11 cellular contexts compared by ENCODE assay signal in genomic region chr11:3159296-3160190, GRCh38. TPM values are rescaled to one million over a fixed set of nuclear protein-coding genes. Genes with fewer than 3 reads are reported as not detected.
A peak's percentile ranks its signal among the peaks of the same experiment; 100 is the strongest.
DNase-seq lines count a peak whose midpoint lies in the region; ATAC-seq and TF ChIP-seq lines count a peak whose summit lies in the region.
"Had no signal": no experiment of that assay in that cellular context is flagged by ENCODE, and none has a peak within 500 bp of the region (broad histone marks: within the 10 kb centered on the region; RNA-seq: fewer than 3 reads in every experiment).

No MANE protein-coding gene starts in this region.

- no peaks in the 10 kb centered on the region for H3K27me3 ChIP-seq in neural progenitor cell

- H3K9me3 Mint-ChIP-seq in activated naive CD8-positive, alpha-beta T cell treated with anti-CD3 and anti-CD28 coated beads, Interleukin-2, amount 10 ng/mL, durations not matched to agents 7 days and 5 days, result no peaks in the 10 kb centered on the region
- H3K9me3 Mint-ChIP-seq in activated naive CD8-positive, alpha-beta T cell treated with anti-CD3 and anti-CD28 coated beads, Interleukin-2, amount 50 U/mL, for 24 hours, result no peaks in the 10 kb centered on the region
- peaks cover 1% of the 10 kb centered on the region for H3K9me3 Mint-ChIP-seq in glutamatergic neuron (ENCODE audit: unreplicated experiment)
- H3K9me3 Mint-ChIP-seq in neural progenitor cell, result no peaks in the 10 kb centered on the region
- H3K9me3 Mint-ChIP-seq: CD4-positive, CD25-positive, alpha-beta regulatory T cell; stimulated activated naive CD8-positive, alpha-beta T cell treated with anti-CD3 and anti-CD28 coated beads, Interleukin-15, Interleukin-2, amounts not matched to agents 100 ng/mL and 50 ng/mL, for 24 hours had no signal

- H2AFZ ChIP-seq in neural progenitor cell (replicated peaks), result peak overlapping the region; percentile 55

- peak; percentile 24 for DNase-seq in activated naive CD8-positive, alpha-beta T cell treated with anti-CD3 and anti-CD28 coated beads, Interleukin-2, amount 10 ng/mL, durations not matched to agents 7 days and 5 days
- no peak for DNase-seq in activated naive CD8-positive, alpha-beta T cell treated with anti-CD3 and anti-CD28 coated beads, Interleukin-2, amount 50 U/mL, for 24 hours
- DNase-seq in glutamatergic neuron (peak; percentile 31), neural progenitor cell (ENCODE audit: low spot score) (peak; percentile 44), DMS114 treated with DMSO at 0.1 percent for 48 hours (lab: John Stamatoyannopoulos, UW; ENCODE audit: unreplicated experiment) (no peak), EL (no peak), SKM-1 (lab: John Stamatoyannopoulos, UW; ENCODE audit: unreplicated experiment) (no peak)
- DNase-seq: NCI-H2107 had no signal

- H3K4me3 Mint-ChIP-seq in activated naive CD8-positive, alpha-beta T cell treated with anti-CD3 and anti-CD28 coated beads, Interleukin-2, amount 10 ng/mL, durations not matched to agents 7 days and 5 days, result no peak overlapping the region
- H3K4me3 Mint-ChIP-seq in activated naive CD8-positive, alpha-beta T cell treated with anti-CD3 and anti-CD28 coated beads, Interleukin-2, amount 50 U/mL, for 24 hours, result no peak overlapping the region
- H3K4me3 Mint-ChIP-seq in glutamatergic neuron (ENCODE audit: unreplicated experiment) (peak overlapping the region; percentile 88), neural progenitor cell (peak overlapping the region; percentile 84)
- H3K4me3 Mint-ChIP-seq: stimulated activated naive CD8-positive, alpha-beta T cell treated with anti-CD3 and anti-CD28 coated beads, Interleukin-15, Interleukin-2, amounts not matched to agents 100 ng/mL and 50 ng/mL, for 24 hours had no signal

- peaks cover 2% of the 10 kb centered on the region for H3K36me3 Mint-ChIP-seq in activated naive CD8-positive, alpha-beta T cell treated with anti-CD3 and anti-CD28 coated beads, Interleukin-2, amount 10 ng/mL, durations not matched to agents 7 days and 5 days
- no peaks in the 10 kb centered on the region for H3K36me3 Mint-ChIP-seq in activated naive CD8-positive, alpha-beta T cell treated with anti-CD3 and anti-CD28 coated beads, Interleukin-2, amount 50 U/mL, for 24 hours (ENCODE audit: low read depth)
- H3K36me3 Mint-ChIP-seq in glutamatergic neuron (ENCODE audit: unreplicated experiment) (no peaks in the 10 kb centered on the region), neural progenitor cell (no peaks in the 10 kb centered on the region)
- H3K36me3 Mint-ChIP-seq: CD4-positive, CD25-positive, alpha-beta regulatory T cell had no signal

- H3K27ac ChIP-seq in neural progenitor cell, result no peak overlapping the region

- peak overlapping the region; percentile 59 for H3K4me3 ChIP-seq in neural progenitor cell

- H3F3A ChIP-seq in neural progenitor cell (ENCODE audit: low read depth), result peaks cover 16% of the 10 kb centered on the region

- H3K9ac ChIP-seq in neural progenitor cell, result no peak overlapping the region

- H3K4me1 ChIP-seq in neural progenitor cell, result peaks cover 44% of the 10 kb centered on the region

- ATAC-seq in activated naive CD8-positive, alpha-beta T cell treated with anti-CD3 and anti-CD28 coated beads, Interleukin-2, amount 10 ng/mL, durations not matched to agents 7 days and 5 days (ENCODE audit: low read depth), result no peak
- no peak for ATAC-seq in activated naive CD8-positive, alpha-beta T cell treated with anti-CD3 and anti-CD28 coated beads, Interleukin-2, amount 50 U/mL, for 24 hours
- ATAC-seq in HG02571 (IDR thresholded peaks at IDR 0.05; ENCODE audit: unreplicated experiment), result no peak

- H3K79me2 ChIP-seq in neural progenitor cell (ENCODE audit: low read depth), result peaks cover 52% of the 10 kb centered on the region

- TF ChIP-seq CTCF in glutamatergic neuron (IDR thresholded peaks at IDR 0.05; ENCODE audit: partially characterized antibody, unreplicated experiment) (no peak), neural progenitor cell (IDR thresholded peaks at IDR 0.05) (no peak)

- peak overlapping the region; percentile 99 for H3K4me2 ChIP-seq in neural progenitor cell

- peaks cover 51% of the 10 kb centered on the region for H4K20me1 ChIP-seq in neural progenitor cell (ENCODE audit: low read depth)

- H3K36me3 ChIP-seq in neural progenitor cell, result no peaks in the 10 kb centered on the region

- no peaks in the 10 kb centered on the region for H3K9me3 ChIP-seq in neural progenitor cell (ENCODE audit: low read depth)

- POLR2A ChIA-PET in activated naive CD8-positive, alpha-beta T cell treated with anti-CD3 and anti-CD28 coated beads, Interleukin-2, amount 10 ng/mL, durations not matched to agents 7 days and 5 days (lab: Charles Lee), result no interaction called here

- H3K4me1 Mint-ChIP-seq in activated naive CD8-positive, alpha-beta T cell treated with anti-CD3 and anti-CD28 coated beads, Interleukin-2, amount 10 ng/mL, durations not matched to agents 7 days and 5 days, result peaks cover 15% of the 10 kb centered on the region
- peaks cover 11% of the 10 kb centered on the region for H3K4me1 Mint-ChIP-seq in activated naive CD8-positive, alpha-beta T cell treated with anti-CD3 and anti-CD28 coated beads, Interleukin-2, amount 50 U/mL, for 24 hours
- H3K4me1 Mint-ChIP-seq in glutamatergic neuron (ENCODE audit: low read depth, unreplicated experiment) (peaks cover 45% of the 10 kb centered on the region), neural progenitor cell (peaks cover 71% of the 10 kb centered on the region)

- H3K27ac Mint-ChIP-seq in activated naive CD8-positive, alpha-beta T cell treated with anti-CD3 and anti-CD28 coated beads, Interleukin-2, amount 10 ng/mL, durations not matched to agents 7 days and 5 days, result no peak overlapping the region
- no peak overlapping the region for H3K27ac Mint-ChIP-seq in activated naive CD8-positive, alpha-beta T cell treated with anti-CD3 and anti-CD28 coated beads, Interleukin-2, amount 50 U/mL, for 24 hours
- H3K27ac Mint-ChIP-seq in glutamatergic neuron (ENCODE audit: unreplicated experiment) (no peak overlapping the region), neural progenitor cell (no peak overlapping the region)
- H3K27ac Mint-ChIP-seq: CD4-positive, CD25-positive, alpha-beta regulatory T cell; stimulated activated naive CD8-positive, alpha-beta T cell treated with anti-CD3 and anti-CD28 coated beads, Interleukin-15, Interleukin-2, amounts not matched to agents 100 ng/mL and 50 ng/mL, for 24 hours had no signal

- peaks cover 8% of the 10 kb centered on the region for H3K27me3 Mint-ChIP-seq in activated naive CD8-positive, alpha-beta T cell treated with anti-CD3 and anti-CD28 coated beads, Interleukin-2, amount 10 ng/mL, durations not matched to agents 7 days and 5 days
- H3K27me3 Mint-ChIP-seq in activated naive CD8-positive, alpha-beta T cell treated with anti-CD3 and anti-CD28 coated beads, Interleukin-2, amount 50 U/mL, for 24 hours, result peaks cover 26% of the 10 kb centered on the region
- H3K27me3 Mint-ChIP-seq in glutamatergic neuron (ENCODE audit: unreplicated experiment) (peaks cover 14% of the 10 kb centered on the region), neural progenitor cell (ENCODE audit: insufficient read depth, low read depth) (peaks cover 2% of the 10 kb centered on the region)

RNA-seq across cellular contexts. Expression of gene OSBPL5, which starts 5.6 kb away (rescaled TPM):
- total RNA-seq in activated naive CD8-positive, alpha-beta T cell treated with anti-CD3 and anti-CD28 coated beads, Interleukin-2, amount 10 ng/mL, durations not matched to agents 7 days and 5 days, result 10 to 100 TPM; 13.0 to 13.2 TPM
- total RNA-seq in glutamatergic neuron (ENCODE audit: unreplicated experiment), result 115 TPM
- 6.2 and 20.1 TPM in 2 replicates for total RNA-seq in neural progenitor cell (ENCODE audit: low replicate concordance)

RNA-seq across cellular contexts. Expression of gene MRGPRG, which starts 59.1 kb away (rescaled TPM):
- not detected for total RNA-seq in activated naive CD8-positive, alpha-beta T cell treated with anti-CD3 and anti-CD28 coated beads, Interleukin-2, amount 10 ng/mL, durations not matched to agents 7 days and 5 days
- total RNA-seq in glutamatergic neuron (ENCODE audit: unreplicated experiment) (not detected), neural progenitor cell (ENCODE audit: low replicate concordance) (not detected in 2 replicates)
- total RNA-seq: CD4-positive, CD25-positive, alpha-beta regulatory T cell had no signal

Comparison
In these comparisons a context has a peak if more than half of its experiments do, and no peak if none do; other contexts are left out.
1. DNase-seq: peak in activated naive CD8-positive, alpha-beta T cell treated with anti-CD3 and anti-CD28 coated beads, Interleukin-2, amount 10 ng/mL, durations not matched to agents 7 days and 5 days (single experiment), glutamatergic neuron (single experiment) and neural progenitor cell (single experiment); none in activated naive CD8-positive, alpha-beta T cell treated with anti-CD3 and anti-CD28 coated beads, Interleukin-2, amount 50 U/mL, for 24 hours (single experiment), DMS114 treated with DMSO at 0.1 percent for 48 hours (single experiment), EL (single experiment) and SKM-1 (single experiment).
2. H3K4me3 Mint-ChIP-seq: peak in glutamatergic neuron (single experiment) and neural progenitor cell (single experiment); none in activated naive CD8-positive, alpha-beta T cell treated with anti-CD3 and anti-CD28 coated beads, Interleukin-2, amount 10 ng/mL, durations not matched to agents 7 days and 5 days (single experiment) and activated naive CD8-positive, alpha-beta T cell treated with anti-CD3 and anti-CD28 coated beads, Interleukin-2, amount 50 U/mL, for 24 hours (single experiment).